In genomic region chr14:22973217-22974032, GRCh38 we compare ENCODE assay signal across 8 cellular contexts. TPM values are rescaled to one million over a fixed set of nuclear protein-coding genes. Genes with fewer than 3 reads are reported as not detected.
A peak's percentile ranks its signal among the peaks of the same experiment; 100 is the strongest.
DNase-seq lines count a peak whose midpoint lies in the region; ATAC-seq and TF ChIP-seq lines count a peak whose summit lies in the region.

No MANE protein-coding gene starts in this region.

- no peak overlapping the region for H3K27ac ChIP-seq in gastroesophageal sphincter
- H3K27ac ChIP-seq in parathyroid adenoma, result no peak overlapping the region

- no peaks in the 10 kb centered on the region for H3K27me3 ChIP-seq in gastroesophageal sphincter
- no peaks in the 10 kb centered on the region for H3K27me3 ChIP-seq in parathyroid adenoma (ENCODE audit: control insufficient read depth, insufficient read depth, low read length)

- CTCF ChIA-PET in AG04449 (lab: Yijun Ruan, JAX), result interaction anchor here (0.7 to 32.7 kb wide), 24 partner anchors 12 to 653 kb away, joined by 3 to 1423 read pairs (median 5); partner anchors contain the start of genes AJUBA, CDH24, HAUS4 and PRMT5

- ATAC-seq in gastroesophageal sphincter (peak; percentile 61), HG03139 (IDR thresholded peaks at IDR 0.05; ENCODE audit: unreplicated experiment) (no peak)

- POLR2A ChIA-PET in AG04449 (lab: Yijun Ruan, JAX), result interaction anchor here (0.7 to 2.6 kb wide), 6 partner anchors 9 to 137 kb away, joined by 3 to 10 read pairs (median 4); partner anchors contain the start of genes AJUBA, HAUS4 and MMP14

- H3K4me3 ChIP-seq in AG04449 (ENCODE audit: low read depth, low read length), result no peak overlapping the region
- H3K4me3 ChIP-seq in gastroesophageal sphincter, result no peak overlapping the region
- no peak overlapping the region for H3K4me3 ChIP-seq in parathyroid adenoma (ENCODE audit: low read depth, low read length)

- H3K4me1 ChIP-seq in gastroesophageal sphincter (peaks cover 0 to 21% (median 18%) of the 10 kb centered on the region in 3 donors), parathyroid adenoma (peaks cover 7% of the 10 kb centered on the region)

- no peak overlapping the region for H2AFZ ChIP-seq in parathyroid adenoma

- H3K4me2 ChIP-seq in parathyroid adenoma (ENCODE audit: low read length), result no peak overlapping the region

- TF ChIP-seq POLR2A in gastroesophageal sphincter (IDR thresholded peaks at IDR 0.05), result no peak

- H3K79me2 ChIP-seq in parathyroid adenoma, result no peaks in the 10 kb centered on the region

- TF ChIP-seq CTCF in AG04449 (IDR thresholded peaks at IDR 0.05; ENCODE audit: insufficient read depth, low read length, missing control alignments), result peak; percentile 52
- TF ChIP-seq CTCF in gastroesophageal sphincter (IDR thresholded peaks at IDR 0.05), result peak in 3 of 4 experiments; percentile 71 to 80 (median 75)
- TF ChIP-seq CTCF in parathyroid adenoma (IDR thresholded peaks at IDR 0.05), result peak; percentile 77

- WGBS in gastroesophageal sphincter (ENCODE audit: low coverage in 1 of 2), 2 donors, result 73 to 100% methylated on average over 1 to 2 of the region's 6 CpGs

- no peak for DNase-seq in AG04449 (ENCODE audit: low read depth, low spot score)
- DNase-seq in ELF-1 (ENCODE audit: low read depth, low spot score), result peak; percentile 58
- peak; percentile 90 for DNase-seq in NCI-H2029 treated with DMSO at 0.1 percent for 48 hours (lab: John Stamatoyannopoulos, UW)
- peak; percentile 26 for DNase-seq in activated T-cell treated with anti-CD3 and anti-CD28 coated beads for 24 hours (ENCODE audit: low read depth)
- no peak for DNase-seq in hippocampal formation (lab: John Stamatoyannopoulos, UW)

- H3K9me3 ChIP-seq in gastroesophageal sphincter, result no peaks in the 10 kb centered on the region
- H3K9me3 ChIP-seq in parathyroid adenoma (ENCODE audit: control insufficient read depth, low read length), result no peaks in the 10 kb centered on the region

- H3K36me3 ChIP-seq in gastroesophageal sphincter (peaks cover 0 to 17% of the 10 kb centered on the region in 2 donors), parathyroid adenoma (ENCODE audit: control insufficient read depth, insufficient read depth, low read length) (no peaks in the 10 kb centered on the region)

- no peak for TF ChIP-seq EP300 in gastroesophageal sphincter (IDR thresholded peaks at IDR 0.05)

- no peak overlapping the region for H3K9ac ChIP-seq in parathyroid adenoma

RNA-seq across cellular contexts. Expression of gene AJUBA, which starts 8.9 kb away (rescaled TPM):
- 10 to 100 TPM in 3 of 4 donors, 1 to 10 TPM in 1; 8.8 to 27.0 (median 17.8) TPM for total RNA-seq in gastroesophageal sphincter

RNA-seq across cellular contexts. Expression of gene HAUS4, which starts 16.5 kb away (rescaled TPM):
- 10 to 100 TPM; 31.2 to 47.6 (median 43.1) TPM for total RNA-seq in gastroesophageal sphincter

RNA-seq across cellular contexts. Expression of gene C14orf93, which starts 36.5 kb away (rescaled TPM):
- total RNA-seq in gastroesophageal sphincter, result 10 to 100 TPM in 3 of 4 donors, 1 to 10 TPM in 1; 8.4 to 16.0 (median 13.2) TPM

RNA-seq across cellular contexts. Expression of gene PRMT5, which starts 44.2 kb away (rescaled TPM):
- total RNA-seq in gastroesophageal sphincter, result 10 to 100 TPM; 39.7 to 49.2 (median 43.2) TPM

RNA-seq across cellular contexts. Expression of gene RBM23, which starts 54.5 kb away (rescaled TPM):
- 100 to 1,000 TPM in 3 of 4 donors, 10 to 100 TPM in 1; 94.4 to 855 (median 368) TPM for total RNA-seq in gastroesophageal sphincter

Comparison
In these comparisons a context has a peak if more than half of its experiments do, and no peak if none do; other contexts are left out.
1. DNase-seq: peak in ELF-1 (single experiment), NCI-H2029 treated with DMSO at 0.1 percent for 48 hours (single experiment) and activated T-cell treated with anti-CD3 and anti-CD28 coated beads for 24 hours (single experiment); none in AG04449 (single experiment) and hippocampal formation (0 of 2).
2. Peak in every context shown above with its lines, with median percentiles within 50 percentile points of each other: CTCF ChIP-seq.